ENCODE assay signal across 23 cellular contexts in the genomic region with DNA sequence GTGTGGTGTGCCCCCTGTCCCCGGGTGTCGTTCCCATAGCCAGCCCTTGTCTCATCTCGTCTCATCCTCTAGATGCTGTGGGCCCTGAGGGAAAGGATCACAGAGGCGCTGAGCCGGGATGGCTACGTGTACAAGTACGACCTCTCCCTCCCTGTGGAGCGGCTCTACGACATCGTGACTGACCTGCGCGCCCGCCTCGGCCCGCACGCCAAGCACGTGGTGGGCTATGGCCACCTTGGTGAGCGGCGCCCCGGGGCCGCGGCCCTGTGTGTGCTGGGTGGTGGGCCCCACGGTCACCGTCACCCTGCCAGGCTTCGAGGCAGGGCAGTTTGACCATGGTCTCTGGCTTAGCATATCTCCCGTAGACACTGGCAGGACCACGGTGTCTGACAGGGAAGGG. TPM values are rescaled to one million over a fixed set of nuclear protein-coding genes. Genes with fewer than 3 reads are reported as not detected.
"Had no signal": no experiment of that assay in that cellular context is flagged by ENCODE, and none has a peak within 500 bp of the region (broad histone marks: within the 10 kb centered on the region; RNA-seq: fewer than 3 reads in every experiment).

No MANE protein-coding gene starts in this region.

- H3K36me3 ChIP-seq: ovary had no signal

- H3K4me2 ChIP-seq: hepatocyte, neural progenitor cell had no signal

- H3K27ac ChIP-seq: heart right ventricle, hepatocyte, left ventricle myocardium inferior, neural progenitor cell, ovary, right atrium auricular region, sigmoid colon, spleen, suprapubic skin, tibial nerve, upper lobe of left lung, vagina had no signal

- DNase-seq: heart right ventricle; left ventricle myocardium inferior; mesendoderm; naive B cell; natural killer cell; nephron progenitor cell; ovary; sigmoid colon; small intestine; spleen; stimulated activated CD4-positive, alpha-beta T cell treated with anti-CD3 and anti-CD28 coated beads, Interleukin-4, amount 100 ng/mL, for 24 hours; stimulated activated naive CD4-positive, alpha-beta T cell had no signal

- H3K9ac ChIP-seq: neural progenitor cell had no signal

- H3K9me3 ChIP-seq: ovary, right atrium auricular region, suprapubic skin, tibial nerve, vagina had no signal

- H3K4me3 ChIP-seq: heart right ventricle, hepatocyte, left ventricle myocardium inferior, lung, neural progenitor cell, ovary, right atrium auricular region, sigmoid colon, spleen, suprapubic skin, tibial nerve, upper lobe of left lung, vagina had no signal

- H3K79me2 ChIP-seq: hepatocyte had no signal

- H2AFZ ChIP-seq: hepatocyte, neural progenitor cell had no signal

- H3K4me1 ChIP-seq: neural progenitor cell, right atrium auricular region, sigmoid colon, suprapubic skin, vagina had no signal

- H3K27me3 ChIP-seq: heart right ventricle, hepatocyte, neural progenitor cell, ovary, right atrium auricular region, sigmoid colon, spleen, suprapubic skin, tibial nerve, upper lobe of left lung, vagina had no signal

RNA-seq across cellular contexts. Expression of gene GAL3ST2, which starts 20.8 kb away (rescaled TPM):
- total RNA-seq: left ventricle myocardium inferior, pulmonary artery endothelial cell, suprapubic skin, urinary bladder had no signal
- polyA plus RNA-seq: heart right ventricle, hepatocyte, keratinocyte, lung, spleen, urinary bladder had no signal

RNA-seq across cellular contexts. Expression of gene NEU4, which starts 53.2 kb away (rescaled TPM):
- total RNA-seq: left ventricle myocardium inferior, pulmonary artery endothelial cell, vagina had no signal
- polyA plus RNA-seq: keratinocyte had no signal
